In genomic region chr11:46378811-46379482, GRCh38 we compare ENCODE assay signal across 1 cellular context.
A peak's percentile ranks its signal among the peaks of the same experiment; 100 is the strongest.
TF ChIP-seq lines count a peak whose summit lies in the region.

No MANE protein-coding gene starts in this region.

TF ChIP-seq in K562, 482 proteins besides CTCF, POLR2A, EP300 and RAD21 (continued from another document):
- TF ChIP-seq, protein P1, sequence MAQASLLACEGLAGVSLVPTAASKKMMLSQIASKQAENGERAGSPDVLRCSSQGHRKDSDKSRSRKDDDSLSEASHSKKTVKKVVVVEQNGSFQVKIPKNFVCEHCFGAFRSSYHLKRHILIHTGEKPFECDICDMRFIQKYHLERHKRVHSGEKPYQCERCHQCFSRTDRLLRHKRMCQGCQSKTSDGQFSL (CRISPR knock-in tag; IDR thresholded peaks at IDR 0.05): peak; percentile 32; the same call in 1 of the 2 replicates
- TF ChIP-seq, protein P1 (tag; IDR thresholded peaks at IDR 0.05): no peak
- TF ChIP-seq ZNF518B (CRISPR knock-in tag; IDR thresholded peaks at IDR 0.05): no peak
- TF ChIP-seq CREM (IDR thresholded peaks at IDR 0.05; ENCODE audit: low read depth): no peak
- TF ChIP-seq, protein P2, sequence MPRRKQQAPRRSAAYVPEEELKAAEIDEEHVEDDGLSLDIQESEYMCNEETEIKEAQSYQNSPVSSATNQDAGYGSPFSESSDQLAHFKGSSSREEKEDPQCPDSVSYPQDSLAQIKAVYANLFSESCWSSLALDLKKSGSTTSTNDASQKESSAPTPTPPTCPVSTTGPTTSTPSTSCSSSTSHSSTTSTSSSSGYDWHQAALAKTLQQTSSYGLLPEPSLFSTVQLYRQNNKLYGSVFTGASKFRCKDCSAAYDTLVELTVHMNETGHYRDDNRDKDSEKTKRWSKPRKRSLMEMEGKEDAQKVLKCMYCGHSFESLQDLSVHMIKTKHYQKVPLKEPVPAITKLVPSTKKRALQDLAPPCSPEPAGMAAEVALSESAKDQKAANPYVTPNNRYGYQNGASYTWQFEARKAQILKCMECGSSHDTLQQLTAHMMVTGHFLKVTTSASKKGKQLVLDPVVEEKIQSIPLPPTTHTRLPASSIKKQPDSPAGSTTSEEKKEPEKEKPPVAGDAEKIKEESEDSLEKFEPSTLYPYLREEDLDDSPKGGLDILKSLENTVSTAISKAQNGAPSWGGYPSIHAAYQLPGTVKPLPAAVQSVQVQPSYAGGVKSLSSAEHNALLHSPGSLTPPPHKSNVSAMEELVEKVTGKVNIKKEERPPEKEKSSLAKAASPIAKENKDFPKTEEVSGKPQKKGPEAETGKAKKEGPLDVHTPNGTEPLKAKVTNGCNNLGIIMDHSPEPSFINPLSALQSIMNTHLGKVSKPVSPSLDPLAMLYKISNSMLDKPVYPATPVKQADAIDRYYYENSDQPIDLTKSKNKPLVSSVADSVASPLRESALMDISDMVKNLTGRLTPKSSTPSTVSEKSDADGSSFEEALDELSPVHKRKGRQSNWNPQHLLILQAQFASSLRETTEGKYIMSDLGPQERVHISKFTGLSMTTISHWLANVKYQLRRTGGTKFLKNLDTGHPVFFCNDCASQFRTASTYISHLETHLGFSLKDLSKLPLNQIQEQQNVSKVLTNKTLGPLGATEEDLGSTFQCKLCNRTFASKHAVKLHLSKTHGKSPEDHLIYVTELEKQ (CRISPR knock-in tag; IDR thresholded peaks at IDR 0.05): no peak
- TF ChIP-seq BMI1 (IDR thresholded peaks at IDR 0.05; ENCODE audit: low read length): no peak
- TF ChIP-seq HNRNPK (IDR thresholded peaks at IDR 0.05; ENCODE audit: low read depth, low read length, poor library complexity, severe bottlenecking): no peak
- TF ChIP-seq ZNF780A (CRISPR knock-in tag; IDR thresholded peaks at IDR 0.05): no peak
- no peak for TF ChIP-seq ZNF551 (CRISPR knock-in tag; IDR thresholded peaks at IDR 0.05)
- TF ChIP-seq, protein P3, sequence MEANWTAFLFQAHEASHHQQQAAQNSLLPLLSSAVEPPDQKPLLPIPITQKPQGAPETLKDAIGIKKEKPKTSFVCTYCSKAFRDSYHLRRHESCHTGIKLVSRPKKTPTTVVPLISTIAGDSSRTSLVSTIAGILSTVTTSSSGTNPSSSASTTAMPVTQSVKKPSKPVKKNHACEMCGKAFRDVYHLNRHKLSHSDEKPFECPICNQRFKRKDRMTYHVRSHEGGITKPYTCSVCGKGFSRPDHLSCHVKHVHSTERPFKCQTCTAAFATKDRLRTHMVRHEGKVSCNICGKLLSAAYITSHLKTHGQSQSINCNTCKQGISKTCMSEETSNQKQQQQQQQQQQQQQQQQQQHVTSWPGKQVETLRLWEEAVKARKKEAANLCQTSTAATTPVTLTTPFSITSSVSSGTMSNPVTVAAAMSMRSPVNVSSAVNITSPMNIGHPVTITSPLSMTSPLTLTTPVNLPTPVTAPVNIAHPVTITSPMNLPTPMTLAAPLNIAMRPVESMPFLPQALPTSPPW (CRISPR knock-in tag; IDR thresholded peaks at IDR 0.05): peak; percentile 41; the same call in 1 of the 2 replicates
- no peak for TF ChIP-seq TRIM24 (IDR thresholded peaks at IDR 0.05)
- no peak for TF ChIP-seq PRMT5 (CRISPR knock-in tag; IDR thresholded peaks at IDR 0.05)
- no peak for TF ChIP-seq FOS (IDR thresholded peaks at IDR 0.05; ENCODE audit: extremely low read depth, insufficient read length)
- no peak for TF ChIP-seq DEAF1 (CRISPR knock-in tag; IDR thresholded peaks at IDR 0.05)
- no peak for TF ChIP-seq NEUROD1 (IDR thresholded peaks at IDR 0.05; ENCODE audit: borderline replicate concordance, low read depth, low read length, partially characterized antibody)
- no peak for TF ChIP-seq PTRF (tag; IDR thresholded peaks at IDR 0.05)
- no peak for TF ChIP-seq ZNF584 (CRISPR knock-in tag; IDR thresholded peaks at IDR 0.05; ENCODE audit: low read depth)
- TF ChIP-seq STAG1 (CRISPR knock-in tag; IDR thresholded peaks at IDR 0.05; ENCODE audit: borderline replicate concordance): no peak
- no peak for TF ChIP-seq DLX4 (CRISPR knock-in tag; IDR thresholded peaks at IDR 0.05)
- no peak for TF ChIP-seq CBX1 (IDR thresholded peaks at IDR 0.05; ENCODE audit: low read depth)
- no peak for TF ChIP-seq ZSCAN32 (CRISPR knock-in tag; IDR thresholded peaks at IDR 0.05)
- no peak for TF ChIP-seq RREB1 (CRISPR knock-in tag; IDR thresholded peaks at IDR 0.05)
- TF ChIP-seq PHF20 (IDR thresholded peaks at IDR 0.05; ENCODE audit: partially characterized antibody): no peak
- TF ChIP-seq ZNF184 (CRISPR knock-in tag; IDR thresholded peaks at IDR 0.05): no peak
- TF ChIP-seq ZFP30 (CRISPR knock-in tag; IDR thresholded peaks at IDR 0.05; ENCODE audit: borderline replicate concordance): no peak
- no peak for TF ChIP-seq CXXC5 (CRISPR knock-in tag; IDR thresholded peaks at IDR 0.05)
